16 cellular contexts compared by ENCODE assay signal in the genomic region with DNA sequence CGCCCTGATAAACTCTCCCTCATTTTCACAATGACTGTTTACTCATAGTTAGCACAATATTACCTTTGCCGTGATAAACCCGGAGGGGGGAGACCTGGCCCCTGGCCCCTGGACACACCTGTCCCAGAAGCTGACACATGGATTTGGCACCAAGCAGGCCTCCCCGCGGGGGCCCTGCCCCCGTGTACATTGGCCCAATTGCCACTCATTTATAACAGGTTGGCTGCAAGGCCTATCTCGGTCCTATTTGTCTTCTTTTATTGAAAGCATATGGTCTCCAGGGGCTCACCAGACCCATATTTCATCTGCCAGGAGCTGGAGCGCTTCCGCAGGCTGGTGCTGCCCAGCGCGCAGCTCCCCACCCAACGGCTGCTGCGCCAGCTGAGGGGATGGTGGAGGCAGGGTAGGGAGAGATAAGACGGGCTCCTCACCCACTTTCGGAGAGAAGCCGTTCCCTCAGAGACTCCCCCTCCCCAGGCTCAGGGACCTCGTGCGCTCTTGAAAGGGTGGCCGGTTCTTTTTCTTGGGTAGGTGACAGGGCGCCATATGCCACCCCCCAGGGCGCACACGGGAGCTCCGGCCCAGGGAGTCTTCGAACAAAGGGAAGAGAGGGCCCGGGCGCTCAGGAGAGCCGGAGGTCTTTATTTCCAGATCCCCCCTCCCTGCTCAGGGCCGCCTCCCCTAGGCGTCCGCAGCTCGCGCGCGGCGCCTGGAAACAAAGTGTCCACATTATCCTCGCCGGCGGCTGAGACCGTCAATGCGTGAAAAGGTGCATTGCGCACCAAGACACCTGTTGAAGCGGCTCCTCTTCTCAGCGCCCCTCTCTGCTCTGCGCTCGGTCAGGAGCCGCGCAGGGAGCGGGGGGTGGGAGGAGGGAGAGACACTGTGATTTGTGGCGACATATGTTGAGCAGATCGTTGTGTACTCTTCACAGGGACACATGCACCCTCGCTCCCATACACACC. TPM values are rescaled to one million over a fixed set of nuclear protein-coding genes. Genes with fewer than 3 reads are reported as not detected.
A peak's percentile ranks its signal among the peaks of the same experiment; 100 is the strongest.
DNase-seq lines count a peak whose midpoint lies in the region; ATAC-seq lines count a peak whose summit lies in the region.
"Had no signal": no experiment of that assay in that cellular context is flagged by ENCODE, and none has a peak within 500 bp of the region (broad histone marks: within the 10 kb centered on the region; RNA-seq: fewer than 3 reads in every experiment).

No MANE protein-coding gene starts in this region.

- H3K4me1 ChIP-seq in NT2/D1 (ENCODE audit: insufficient read depth, insufficient read length) = peaks cover 17% of the 10 kb centered on the region
- H3K4me1 ChIP-seq: BE2C had no signal

- no peaks in the 10 kb centered on the region for H3K9me3 ChIP-seq in NT2/D1 (ENCODE audit: insufficient read depth, low read length)
- peaks cover 3% of the 10 kb centered on the region for H3K9me3 ChIP-seq in iPS-18c (ENCODE audit: control insufficient read depth, insufficient read depth, low read length)
- H3K9me3 ChIP-seq: BE2C had no signal

- DNase-seq in COR-L47 (lab: John Stamatoyannopoulos, UW) (peak; percentile 48), H7 (peak; percentile 78), NT2/D1 (ENCODE audit: low read depth, low spot score) (no peak)
- DNase-seq in effector CD4-positive, alpha-beta T cell = no peak
- DNase-seq in NK-92 treated with Interleukin-12 subunit alpha and Interleukin-12 subunit beta, amount 100 ng/mL, for 24 hours (lab: John Stamatoyannopoulos, UW) = no peak
- DNase-seq: activated B cell treated with CpG ODN at 0.5 μM for 24 hours, BE2C, DMS79, NCI-H526 had no signal

- peaks cover 91% of the 10 kb centered on the region for H3K27me3 ChIP-seq in H7 (ENCODE audit: control insufficient read depth, insufficient read depth, low read length)
- peaks cover 99% of the 10 kb centered on the region for H3K27me3 ChIP-seq in NT2/D1 (ENCODE audit: insufficient read depth, insufficient read length)

- no peaks in the 10 kb centered on the region for H3K36me3 ChIP-seq in H7 (replicated peaks; ENCODE audit: control insufficient read depth, insufficient read depth, low read length)
- no peaks in the 10 kb centered on the region for H3K36me3 ChIP-seq in NT2/D1 (ENCODE audit: insufficient read depth, insufficient read length, low read length)
- H3K36me3 ChIP-seq: BE2C, cardiac muscle cell had no signal

- H3K9ac ChIP-seq in NT2/D1 (ENCODE audit: insufficient read length, low read depth) = no peak overlapping the region

- ATAC-seq in HG03342 (IDR thresholded peaks at IDR 0.05; ENCODE audit: unreplicated experiment) = no peak

- H3K4me3 ChIP-seq in H7 (ENCODE audit: insufficient read depth, low read depth, low read length) (peak overlapping the region; percentile 23), NT2/D1 (ENCODE audit: insufficient read length, low read depth) (peak overlapping the region; percentile 9), iPS-18c (ENCODE audit: insufficient read depth, low read depth, low read length) (peak overlapping the region; percentile 36)
- H3K4me3 ChIP-seq: cardiac muscle cell, smooth muscle cell had no signal

RNA-seq across cellular contexts. Expression of gene NEUROG3, which starts 4.3 kb away (rescaled TPM):
- total RNA-seq in H7 (2014; rRNA removed; shearing (Covaris generic)) = 0.14 and 1.4 TPM in 2 replicates
- total RNA-seq: activated T-helper 1 cell treated with anti-CD3 and anti-CD28 coated beads, Interleukin-12 subunit alpha, Interleukin-12 subunit beta, Interleukin-2, Interleukin-4 antibody, amounts not matched to agents 30 ng/mL and 10 ng/mL and 1 ng/mL, durations not matched to agents 14 hours and 24 hours and 36 hours; cardiac muscle cell; liver; RPMI7951; smooth muscle cell had no signal

RNA-seq across cellular contexts. Expression of gene FAM241B, which starts 52.5 kb away (rescaled TPM):
- total RNA-seq in H7 (2014; rRNA removed; shearing (Covaris generic)) = 5.8 and 8.4 TPM in 2 replicates

Comparison
In these comparisons a context has a peak if more than half of its experiments do, and no peak if none do; other contexts are left out.
1. DNase-seq: peak in COR-L47 (single experiment) and H7 (single experiment); none in NT2/D1 (single experiment), effector CD4-positive, alpha-beta T cell (single experiment) and NK-92 treated with Interleukin-12 subunit alpha and Interleukin-12 subunit beta, amount 100 ng/mL, for 24 hours (single experiment).
2. Peak in every context shown above with its lines, with median percentiles within 50 percentile points of each other: H3K4me3 ChIP-seq.